Comparison of ENCODE assay signal across 1 cellular context in the genomic region with DNA sequence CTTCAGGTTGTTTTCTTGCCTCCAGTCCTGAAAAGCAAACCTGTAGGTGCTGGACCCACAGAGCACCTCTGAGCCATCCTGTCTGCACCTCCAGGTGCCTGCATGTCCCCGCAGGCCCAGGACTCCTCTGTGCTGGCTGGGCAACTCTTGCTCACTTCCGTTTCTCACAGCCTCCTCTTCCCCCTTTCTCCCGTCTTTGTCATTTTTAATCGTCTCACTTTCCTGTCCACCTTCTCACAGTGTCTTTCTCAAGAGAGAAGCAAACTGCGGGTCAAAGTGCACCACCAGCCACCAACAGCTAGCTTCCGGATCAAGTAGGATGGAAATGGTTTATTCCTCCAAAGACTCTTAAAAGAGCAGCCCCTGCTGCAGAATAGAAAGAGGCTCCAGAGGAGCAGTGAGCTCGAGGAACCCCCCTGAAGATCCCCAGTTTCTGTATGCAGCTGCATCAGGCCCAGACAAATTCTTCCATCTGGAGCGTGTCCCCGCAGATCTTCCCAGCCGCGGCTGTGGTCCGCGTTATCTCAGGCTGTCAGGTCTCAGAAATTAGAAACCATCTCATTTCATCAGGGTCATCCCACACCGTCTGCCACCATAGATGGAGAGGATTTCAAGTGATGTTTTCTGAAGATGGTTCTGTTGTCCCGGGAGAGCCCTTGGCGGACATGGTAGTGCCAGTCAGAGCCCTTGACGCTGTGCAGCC.
TF ChIP-seq lines count a peak whose summit lies in the region.

No MANE protein-coding gene starts in this region.

TF ChIP-seq in H1, 55 proteins besides CTCF, POLR2A, EP300 and RAD21 (continued from another document):
- TF ChIP-seq, protein P1, sequence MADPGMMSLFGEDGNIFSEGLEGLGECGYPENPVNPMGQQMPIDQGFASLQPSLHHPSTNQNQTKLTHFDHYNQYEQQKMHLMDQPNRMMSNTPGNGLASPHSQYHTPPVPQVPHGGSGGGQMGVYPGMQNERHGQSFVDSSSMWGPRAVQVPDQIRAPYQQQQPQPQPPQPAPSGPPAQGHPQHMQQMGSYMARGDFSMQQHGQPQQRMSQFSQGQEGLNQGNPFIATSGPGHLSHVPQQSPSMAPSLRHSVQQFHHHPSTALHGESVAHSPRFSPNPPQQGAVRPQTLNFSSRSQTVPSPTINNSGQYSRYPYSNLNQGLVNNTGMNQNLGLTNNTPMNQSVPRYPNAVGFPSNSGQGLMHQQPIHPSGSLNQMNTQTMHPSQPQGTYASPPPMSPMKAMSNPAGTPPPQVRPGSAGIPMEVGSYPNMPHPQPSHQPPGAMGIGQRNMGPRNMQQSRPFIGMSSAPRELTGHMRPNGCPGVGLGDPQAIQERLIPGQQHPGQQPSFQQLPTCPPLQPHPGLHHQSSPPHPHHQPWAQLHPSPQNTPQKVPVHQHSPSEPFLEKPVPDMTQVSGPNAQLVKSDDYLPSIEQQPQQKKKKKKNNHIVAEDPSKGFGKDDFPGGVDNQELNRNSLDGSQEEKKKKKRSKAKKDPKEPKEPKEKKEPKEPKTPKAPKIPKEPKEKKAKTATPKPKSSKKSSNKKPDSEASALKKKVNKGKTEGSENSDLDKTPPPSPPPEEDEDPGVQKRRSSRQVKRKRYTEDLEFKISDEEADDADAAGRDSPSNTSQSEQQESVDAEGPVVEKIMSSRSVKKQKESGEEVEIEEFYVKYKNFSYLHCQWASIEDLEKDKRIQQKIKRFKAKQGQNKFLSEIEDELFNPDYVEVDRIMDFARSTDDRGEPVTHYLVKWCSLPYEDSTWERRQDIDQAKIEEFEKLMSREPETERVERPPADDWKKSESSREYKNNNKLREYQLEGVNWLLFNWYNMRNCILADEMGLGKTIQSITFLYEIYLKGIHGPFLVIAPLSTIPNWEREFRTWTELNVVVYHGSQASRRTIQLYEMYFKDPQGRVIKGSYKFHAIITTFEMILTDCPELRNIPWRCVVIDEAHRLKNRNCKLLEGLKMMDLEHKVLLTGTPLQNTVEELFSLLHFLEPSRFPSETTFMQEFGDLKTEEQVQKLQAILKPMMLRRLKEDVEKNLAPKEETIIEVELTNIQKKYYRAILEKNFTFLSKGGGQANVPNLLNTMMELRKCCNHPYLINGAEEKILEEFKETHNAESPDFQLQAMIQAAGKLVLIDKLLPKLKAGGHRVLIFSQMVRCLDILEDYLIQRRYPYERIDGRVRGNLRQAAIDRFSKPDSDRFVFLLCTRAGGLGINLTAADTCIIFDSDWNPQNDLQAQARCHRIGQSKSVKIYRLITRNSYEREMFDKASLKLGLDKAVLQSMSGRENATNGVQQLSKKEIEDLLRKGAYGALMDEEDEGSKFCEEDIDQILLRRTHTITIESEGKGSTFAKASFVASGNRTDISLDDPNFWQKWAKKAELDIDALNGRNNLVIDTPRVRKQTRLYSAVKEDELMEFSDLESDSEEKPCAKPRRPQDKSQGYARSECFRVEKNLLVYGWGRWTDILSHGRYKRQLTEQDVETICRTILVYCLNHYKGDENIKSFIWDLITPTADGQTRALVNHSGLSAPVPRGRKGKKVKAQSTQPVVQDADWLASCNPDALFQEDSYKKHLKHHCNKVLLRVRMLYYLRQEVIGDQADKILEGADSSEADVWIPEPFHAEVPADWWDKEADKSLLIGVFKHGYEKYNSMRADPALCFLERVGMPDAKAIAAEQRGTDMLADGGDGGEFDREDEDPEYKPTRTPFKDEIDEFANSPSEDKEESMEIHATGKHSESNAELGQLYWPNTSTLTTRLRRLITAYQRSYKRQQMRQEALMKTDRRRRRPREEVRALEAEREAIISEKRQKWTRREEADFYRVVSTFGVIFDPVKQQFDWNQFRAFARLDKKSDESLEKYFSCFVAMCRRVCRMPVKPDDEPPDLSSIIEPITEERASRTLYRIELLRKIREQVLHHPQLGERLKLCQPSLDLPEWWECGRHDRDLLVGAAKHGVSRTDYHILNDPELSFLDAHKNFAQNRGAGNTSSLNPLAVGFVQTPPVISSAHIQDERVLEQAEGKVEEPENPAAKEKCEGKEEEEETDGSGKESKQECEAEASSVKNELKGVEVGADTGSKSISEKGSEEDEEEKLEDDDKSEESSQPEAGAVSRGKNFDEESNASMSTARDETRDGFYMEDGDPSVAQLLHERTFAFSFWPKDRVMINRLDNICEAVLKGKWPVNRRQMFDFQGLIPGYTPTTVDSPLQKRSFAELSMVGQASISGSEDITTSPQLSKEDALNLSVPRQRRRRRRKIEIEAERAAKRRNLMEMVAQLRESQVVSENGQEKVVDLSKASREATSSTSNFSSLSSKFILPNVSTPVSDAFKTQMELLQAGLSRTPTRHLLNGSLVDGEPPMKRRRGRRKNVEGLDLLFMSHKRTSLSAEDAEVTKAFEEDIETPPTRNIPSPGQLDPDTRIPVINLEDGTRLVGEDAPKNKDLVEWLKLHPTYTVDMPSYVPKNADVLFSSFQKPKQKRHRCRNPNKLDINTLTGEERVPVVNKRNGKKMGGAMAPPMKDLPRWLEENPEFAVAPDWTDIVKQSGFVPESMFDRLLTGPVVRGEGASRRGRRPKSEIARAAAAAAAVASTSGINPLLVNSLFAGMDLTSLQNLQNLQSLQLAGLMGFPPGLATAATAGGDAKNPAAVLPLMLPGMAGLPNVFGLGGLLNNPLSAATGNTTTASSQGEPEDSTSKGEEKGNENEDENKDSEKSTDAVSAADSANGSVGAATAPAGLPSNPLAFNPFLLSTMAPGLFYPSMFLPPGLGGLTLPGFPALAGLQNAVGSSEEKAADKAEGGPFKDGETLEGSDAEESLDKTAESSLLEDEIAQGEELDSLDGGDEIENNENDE (IDR thresholded peaks at IDR 0.05; ENCODE audit: insufficient replicate concordance, low read length) = no peak
- TF ChIP-seq RXRA (IDR thresholded peaks at IDR 0.05; ENCODE audit: insufficient read depth, low read depth, low read length) (no peak), MAFK (IDR thresholded peaks at IDR 0.05; ENCODE audit: low read depth, low read length) (no peak), SP4 (IDR thresholded peaks at IDR 0.05; ENCODE audit: low read length) (no peak), SIX5 (IDR thresholded peaks at IDR 0.05; ENCODE audit: low read depth, low read length) (no peak), TCF12 (IDR thresholded peaks at IDR 0.05; ENCODE audit: low read depth, low read length) (no peak)
TF ChIP-seq in H1: peak in this region for 0.
